ENCODE assay signal across 8 cellular contexts in the genomic region with DNA sequence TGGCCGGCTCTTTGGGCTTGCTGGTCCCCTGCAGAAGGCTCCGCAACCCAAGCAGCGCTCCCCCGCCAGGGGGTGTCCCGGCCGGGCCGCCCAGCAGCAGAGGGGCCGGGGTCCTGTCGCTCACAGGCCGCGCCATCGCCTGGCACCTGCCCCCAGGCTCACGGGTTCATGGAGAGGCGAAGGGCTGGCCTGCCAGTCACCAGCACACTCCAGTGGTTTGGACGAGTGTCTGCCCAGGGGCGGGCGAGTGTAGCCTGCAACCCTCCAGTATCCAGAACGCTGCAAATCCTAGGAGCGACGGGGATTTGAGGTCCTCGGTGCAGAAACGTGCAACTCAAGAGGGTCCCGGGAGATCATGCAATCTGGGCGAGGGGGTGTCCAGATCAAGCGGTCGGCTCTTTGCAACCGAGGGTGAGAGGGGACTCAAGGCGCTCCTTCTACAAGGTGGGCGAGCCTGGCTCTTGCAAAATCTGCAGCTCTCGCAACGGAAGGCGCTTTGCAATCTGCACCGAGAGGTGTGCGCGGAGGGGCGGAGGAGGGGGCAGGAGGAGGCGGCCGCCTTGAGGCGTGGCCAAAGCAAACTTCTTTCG. TPM values are rescaled to one million over a fixed set of nuclear protein-coding genes. Genes with fewer than 3 reads are reported as not detected.
A peak's percentile ranks its signal among the peaks of the same experiment; 100 is the strongest.
DNase-seq lines count a peak whose midpoint lies in the region; ATAC-seq and TF ChIP-seq lines count a peak whose summit lies in the region.

A gene with protein sequence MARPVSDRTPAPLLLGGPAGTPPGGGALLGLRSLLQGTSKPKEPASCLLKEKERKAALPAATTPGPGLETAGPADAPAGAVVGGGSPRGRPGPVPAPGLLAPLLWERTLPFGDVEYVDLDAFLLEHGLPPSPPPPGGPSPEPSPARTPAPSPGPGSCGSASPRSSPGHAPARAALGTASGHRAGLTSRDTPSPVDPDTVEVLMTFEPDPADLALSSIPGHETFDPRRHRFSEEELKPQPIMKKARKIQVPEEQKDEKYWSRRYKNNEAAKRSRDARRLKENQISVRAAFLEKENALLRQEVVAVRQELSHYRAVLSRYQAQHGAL (minus strand): TSS at position 521 of the 590 bp plus-strand sequence. CDS start 385 bp downstream, at position 136.

- POLR2A ChIA-PET in A673 (lab: Charles Lee; ENCODE audit: low non-redundant PET): interaction anchor here (0.6 to 0.7 kb wide), 2 partner anchors 131 to 859 kb away, joined by 5 read pairs; no protein-coding TSS in a partner anchor

- H3K9me3 ChIP-seq in A673 (ENCODE audit: low read depth, low read length, poor library complexity, severe bottlenecking): no peaks in the 10 kb centered on the region
- no peaks in the 10 kb centered on the region for H3K9me3 ChIP-seq in breast epithelium
- H3K9me3 ChIP-seq in right lobe of liver: no peaks in the 10 kb centered on the region
- H3K9me3 ChIP-seq in tibial artery: no peaks in the 10 kb centered on the region

- H3K4me3 ChIP-seq in A673 (ENCODE audit: low read depth, low read length, poor library complexity, severe bottlenecking): peak within 1 kb of the TSS; percentile 67
- peak within 1 kb of the TSS; percentile 62 for H3K4me3 ChIP-seq in GM12875 (ENCODE audit: low read depth, low read length)
- peak within 1 kb of the TSS; percentile 63 to 88 (median 77) for H3K4me3 ChIP-seq in breast epithelium
- H3K4me3 ChIP-seq in right lobe of liver: peak within 1 kb of the TSS; percentile 62 to 74 (median 72)
- peak within 1 kb of the TSS; percentile 73 to 75 for H3K4me3 ChIP-seq in tibial artery

- no peak for DNase-seq in A673 (ENCODE audit: low spot score)
- DNase-seq in NCI-H526 treated with DMSO at 0.1 percent for 48 hours (lab: John Stamatoyannopoulos, UW): peak; percentile 47
- peak in 1 of 2 donors; percentile 72 for DNase-seq in breast epithelium (ENCODE audit: low spot score in 2 of 2)
- peak; percentile 63 to 77 (median 71) for DNase-seq in right lobe of liver
- DNase-seq in tibial artery: peak; percentile 63 to 87
- DNase-seq in medulla oblongata (ENCODE audit: extremely low spot score): no peak

- CTCF ChIA-PET in A673 (lab: Charles Lee): no interaction called here

- H3K36me3 ChIP-seq in A673 (ENCODE audit: insufficient read depth, low read length, poor library complexity, severe bottlenecking) (peaks cover 11% of the 10 kb centered on the region), breast epithelium (no peaks in the 10 kb centered on the region), right lobe of liver (no peaks in the 10 kb centered on the region), tibial artery (peaks cover 0 to 6% (median 0%) of the 10 kb centered on the region in 3 donors)

- TF ChIP-seq CTCF in A673 (conservative IDR thresholded peaks at IDR 0.05; ENCODE audit: low read depth, low read length): peak; percentile 22; the same call in 1 of the 2 replicates
- TF ChIP-seq CTCF in GM12875 (IDR thresholded peaks at IDR 0.05; ENCODE audit: borderline replicate concordance, insufficient read depth, low read depth, low read length): no peak; the same call in 1 of the 2 replicates
- peak in 1 of 3 donors; percentile 25 for TF ChIP-seq CTCF in breast epithelium (IDR thresholded peaks at IDR 0.05)
- no peak for TF ChIP-seq CTCF in right lobe of liver (IDR thresholded peaks at IDR 0.05)
- peak; percentile 8 to 20 for TF ChIP-seq CTCF in tibial artery (IDR thresholded peaks at IDR 0.05)

- H3K27me3 ChIP-seq in A673 (replicated peaks; ENCODE audit: insufficient read depth, low read depth, low read length, poor library complexity): no peaks in the 10 kb centered on the region
- no peaks in the 10 kb centered on the region for H3K27me3 ChIP-seq in breast epithelium
- H3K27me3 ChIP-seq in right lobe of liver: no peaks in the 10 kb centered on the region
- no peaks in the 10 kb centered on the region for H3K27me3 ChIP-seq in tibial artery

- BruUV-seq in A673 (replicated peaks; lab: Mats Ljungman, UMichigan): no TSS peak

- H3K4me1 ChIP-seq in A673 (ENCODE audit: insufficient read depth, low read length, poor library complexity, severe bottlenecking) (peaks cover 37% of the 10 kb centered on the region), breast epithelium (peaks cover 0 to 7% of the 10 kb centered on the region in 2 donors), right lobe of liver (peaks cover 0 to 31% (median 18%) of the 10 kb centered on the region in 4 donors), tibial artery (peaks cover 5 to 54% (median 42%) of the 10 kb centered on the region in 4 donors)

- H3K27ac ChIP-seq in A673 (ENCODE audit: low read depth, low read length, poor library complexity, severe bottlenecking) (peak within 1 kb of the TSS; percentile 94), breast epithelium (peak within 1 kb of the TSS; percentile 99), right lobe of liver (peak within 1 kb of the TSS; percentile 87 to 97 (median 88)), tibial artery (peak within 1 kb of the TSS; percentile 91 to 96)

- ATAC-seq in right lobe of liver (peak; percentile 1 to 12 (median 6)), GM21515 (IDR thresholded peaks at IDR 0.05; ENCODE audit: unreplicated experiment) (no peak)

- intact Hi-C loops in A673 (cut with micrococcal nuclease; ENCODE audit: unreplicated experiment): no loop called here
- intact Hi-C loops in breast epithelium (cut with DNase I; ENCODE audit: low total_unique reads): no loop called here
- intact Hi-C loops in right lobe of liver (cut with DNase I): no loop called here
- intact Hi-C loops in tibial artery (cut with DNase I; ENCODE audit: low total_unique reads): no loop called here

- WGBS in right lobe of liver (ENCODE audit: insufficient coverage, low coverage, low lambda C conversion rate, missing lambda C conversion rate): no CpG with 5 or more reads among the region's 40 CpGs

- no peak for TF ChIP-seq POLR2A in breast epithelium (IDR thresholded peaks at IDR 0.05)
- peak; percentile 14 for TF ChIP-seq POLR2A in right lobe of liver (IDR thresholded peaks at IDR 0.05)

RNA-seq across cellular contexts. Expression of the gene that starts here (rescaled TPM):
- total RNA-seq in A673 (2021) (14.2 and 22.1 TPM in 2 replicates), breast epithelium (10 to 100 TPM in 1 of 3 donors, 1 to 10 TPM in 2; 3.9 to 10.8 (median 5.0) TPM), right lobe of liver (10 to 100 TPM in 2 of 6 experiments, 1 to 10 TPM in 4; 1.8 to 11.6 (median 3.3) TPM)

Comparison
In these comparisons a context has a peak if more than half of its experiments do, and no peak if none do; other contexts are left out.
1. DNase-seq: peak in NCI-H526 treated with DMSO at 0.1 percent for 48 hours (single experiment), right lobe of liver (3 of 3) and tibial artery (2 of 2); none in A673 (single experiment) and medulla oblongata (single experiment).
2. CTCF ChIP-seq: peak in A673 (single experiment) and tibial artery (2 of 2); none in GM12875 (single experiment) and right lobe of liver (0 of 4).
3. Peak in every context shown above with its lines, with median percentiles within 50 percentile points of each other: H3K27ac ChIP-seq and H3K4me3 ChIP-seq.